In genomic region chr1:112704908-112705627, GRCh38 we compare ENCODE assay signal across 1 cellular context.
TF ChIP-seq lines count a peak whose summit lies in the region.

No MANE protein-coding gene starts in this region.

TF ChIP-seq in K562, 482 proteins besides CTCF, POLR2A, EP300 and RAD21 (continued from another document and continues in another):
- TF ChIP-seq ZNF318 (IDR thresholded peaks at IDR 0.05; ENCODE audit: borderline replicate concordance in 1 of 2, low read depth in 1 of 2) (peak in 1 of 2 experiments; percentile 27; a peak in 1 of 4 replicates), SUPT5H (IDR thresholded peaks at IDR 0.05) (peak; percentile 94), SRSF7 (optimal IDR thresholded peaks at IDR 0.05; ENCODE audit: low read depth, low read length) (no peak), ZNF583 (CRISPR knock-in tag; IDR thresholded peaks at IDR 0.05) (no peak), MYNN (IDR thresholded peaks at IDR 0.05) (peak; percentile 64), MYNN (CRISPR knock-in tag; IDR thresholded peaks at IDR 0.05) (no peak), SPI1 (IDR thresholded peaks at IDR 0.05; ENCODE audit: borderline replicate concordance, low read depth, low read length) (peak; percentile 97), FUS (optimal IDR thresholded peaks at IDR 0.05; ENCODE audit: low read depth, low read length) (no peak), SP2 (IDR thresholded peaks at IDR 0.05; ENCODE audit: extremely low read depth, low read depth, low read length, poor library complexity, severe bottlenecking) (no peak), ZNF384 (IDR thresholded peaks at IDR 0.05; ENCODE audit: low read depth, low read length) (0 out of 2 replicates have a peak, but pooled peaks have one; percentile 30), MAZ (CRISPR knock-in tag; conservative IDR thresholded peaks at IDR 0.05 in 1 of 2, IDR thresholded peaks at IDR 0.05 in 1 of 2) (peak; percentile 60 to 90; a peak in 3 of 4 replicates), ATF4 (CRISPR knock-in tag; IDR thresholded peaks at IDR 0.05) (no peak), ZBTB11 (CRISPR knock-in tag; IDR thresholded peaks at IDR 0.05) (peak in 1 of 3 experiments; percentile 83; a peak in 2 of 6 replicates), YY1 (IDR thresholded peaks at IDR 0.05; ENCODE audit: borderline replicate concordance in 1 of 3, control insufficient read depth in 1 of 3, extremely low read depth in 1 of 3, insufficient read depth in 3 of 3, insufficient read length in 1 of 3, insufficient replicate concordance in 2 of 3, low read depth in 1 of 3, low read length in 2 of 3) (peak in 2 of 3 experiments; percentile 45 to 72), XRCC5 (IDR thresholded peaks at IDR 0.05; ENCODE audit: low read depth, low read length) (no peak; the same call in 1 of the 2 replicates), ZFP36 (IDR thresholded peaks at IDR 0.05; ENCODE audit: low read depth, low read length, partially characterized antibody) (peak; percentile 2), SAFB2 (IDR thresholded peaks at IDR 0.05; ENCODE audit: borderline replicate concordance, low read depth, low read length, severe bottlenecking) (no peak), ZNF23 (CRISPR knock-in tag; IDR thresholded peaks at IDR 0.05) (no peak), CXXC5 (CRISPR knock-in tag; IDR thresholded peaks at IDR 0.05) (peak; percentile 26; the same call in 1 of the 2 replicates), CBFA2T3 (IDR thresholded peaks at IDR 0.05) (peak; percentile 56; the same call in 1 of the 2 replicates), TFAM (CRISPR knock-in tag; conservative IDR thresholded peaks at IDR 0.05) (no peak), TAF1 (IDR thresholded peaks at IDR 0.05; ENCODE audit: control insufficient read depth, extremely low read depth, insufficient read depth, low read length, severe bottlenecking) (peak; percentile 98), SRSF9 (IDR thresholded peaks at IDR 0.05; ENCODE audit: borderline replicate concordance, low read depth, low read length) (no peak), HMGN3 (IDR thresholded peaks at IDR 0.05; ENCODE audit: borderline replicate concordance, extremely low read depth, insufficient read length, low read depth, low read length) (peak; percentile 52), TFAP4 (CRISPR knock-in tag; IDR thresholded peaks at IDR 0.05; ENCODE audit: borderline replicate concordance) (peak; percentile 93), GTF2F1 (IDR thresholded peaks at IDR 0.05; ENCODE audit: low read depth, low read length) (peak; percentile 73; the same call in 1 of the 2 replicates), HES1 (IDR thresholded peaks at IDR 0.05; ENCODE audit: low read depth) (peak; percentile 39; the same call in 1 of the 2 replicates), L3MBTL2 (IDR thresholded peaks at IDR 0.05) (peak; percentile 98), CBX1 (IDR thresholded peaks at IDR 0.05; ENCODE audit: low read depth) (0 out of 2 replicates have a peak, but pooled peaks have one; percentile 72), GMEB1 (CRISPR knock-in tag; IDR thresholded peaks at IDR 0.05) (no peak), NR4A1 (CRISPR knock-in tag; IDR thresholded peaks at IDR 0.05) (no peak), NR4A1 (tag; IDR thresholded peaks at IDR 0.05) (no peak), POLR2B (IDR thresholded peaks at IDR 0.05; ENCODE audit: low read depth, partially characterized antibody) (peak; percentile 91), DNMT1 (IDR thresholded peaks at IDR 0.05) (peak; percentile 94; the same call in 1 of the 2 replicates), ZNF449 (CRISPR knock-in tag; IDR thresholded peaks at IDR 0.05) (no peak), DEAF1 (CRISPR knock-in tag; IDR thresholded peaks at IDR 0.05) (no peak), NCOA1 (IDR thresholded peaks at IDR 0.05; ENCODE audit: low read depth) (0 out of 2 replicates have a peak, but pooled peaks have one; percentile 46), TRIM24 (IDR thresholded peaks at IDR 0.05) (0 out of 4 replicates have a peak, but pooled peaks have one; percentile 30 to 36), ZNF551 (CRISPR knock-in tag; IDR thresholded peaks at IDR 0.05) (no peak), ZFX (CRISPR knock-in tag; IDR thresholded peaks at IDR 0.05) (no peak), GABPB1 (CRISPR knock-in tag; IDR thresholded peaks at IDR 0.05) (peak; percentile 66), ZNF77 (CRISPR knock-in tag; IDR thresholded peaks at IDR 0.05) (no peak), POU5F1 (IDR thresholded peaks at IDR 0.05; ENCODE audit: borderline replicate concordance, low read depth, low read length, partially characterized antibody) (no peak)
